ENCODE assay signal across 12 cellular contexts in the genomic region with DNA sequence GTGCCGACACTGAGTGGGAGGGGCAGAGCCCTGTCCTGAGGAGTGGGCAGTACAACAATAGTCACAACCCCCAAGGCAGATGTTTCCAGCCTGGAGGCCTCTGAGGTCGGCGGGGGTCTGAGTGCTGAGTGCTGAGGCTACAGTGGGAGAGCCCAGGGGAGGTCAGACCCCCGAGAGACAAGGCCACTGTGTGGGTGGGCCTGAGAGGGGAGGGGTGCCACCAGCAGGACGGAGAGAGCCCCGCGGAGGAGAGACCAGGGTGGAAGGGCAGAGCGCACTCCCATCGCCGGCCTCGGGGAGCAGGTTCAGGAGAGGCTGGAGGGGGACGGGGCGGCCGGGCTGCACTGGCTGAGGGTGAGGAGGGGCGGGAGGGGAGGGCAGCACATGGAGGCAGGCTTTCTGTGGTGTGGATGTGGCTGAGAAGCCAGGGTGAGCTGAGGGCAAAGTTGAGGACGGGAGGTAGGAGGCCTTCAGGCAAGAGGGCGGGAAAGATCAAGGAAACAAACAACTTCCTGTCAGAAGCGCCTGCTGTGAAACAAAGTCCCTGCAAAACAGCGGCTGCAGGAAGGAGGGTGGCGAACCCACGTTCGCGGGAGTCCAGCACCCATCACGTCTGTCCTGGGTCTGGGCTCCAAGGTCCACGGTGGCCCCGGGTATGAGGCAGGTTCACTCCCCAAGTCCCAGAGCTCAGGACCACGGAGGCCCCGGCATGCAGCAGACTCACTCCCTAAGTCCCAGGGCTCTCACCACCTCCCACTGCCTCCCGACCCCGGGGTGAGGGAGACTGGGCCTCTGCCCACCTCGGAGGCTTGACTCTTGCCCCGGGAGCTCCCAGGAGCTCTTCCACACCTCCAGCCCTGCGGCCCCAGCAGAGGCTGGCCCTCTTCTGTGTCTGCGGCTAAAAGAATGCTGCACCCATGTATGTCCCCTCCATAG.
DNase-seq lines count a peak whose midpoint lies in the region; ATAC-seq, FAIRE-seq and TF ChIP-seq lines count a peak whose summit lies in the region.
"Had no signal": no experiment of that assay in that cellular context is flagged by ENCODE, and none has a peak within 500 bp of the region (broad histone marks: within the 10 kb centered on the region; RNA-seq: fewer than 3 reads in every experiment).

No MANE protein-coding gene starts in this region.

- no peak overlapping the region for H3K9ac ChIP-seq in kidney (ENCODE audit: low read length in 2 of 2)

- no peak for FAIRE-seq in kidney (lab: Jason Lieb, UNC)
- FAIRE-seq: GM12878 had no signal

- H3K9me3 ChIP-seq in Panc1 (ENCODE audit: control insufficient read depth, insufficient read depth, low read depth, low read length) (no peaks in the 10 kb centered on the region), kidney (ENCODE audit: control insufficient read depth in 1 of 2, low read length in 2 of 2) (no peaks in the 10 kb centered on the region), stomach (no peaks in the 10 kb centered on the region)

- POLR2A ChIA-PET in Panc1 (lab: Charles Lee) = no interaction called here

- H3K4me1 ChIP-seq in Panc1 (ENCODE audit: control insufficient read depth, insufficient read depth, low read length) = no peaks in the 10 kb centered on the region; the same call in none of the 2 replicates
- no peaks in the 10 kb centered on the region for H3K4me1 ChIP-seq in kidney (ENCODE audit: control insufficient read depth in 1 of 2, insufficient read depth in 1 of 2, low read depth in 1 of 2, low read length in 2 of 2)
- peaks cover 6 to 12% (median 10%) of the 10 kb centered on the region in 4 donors for H3K4me1 ChIP-seq in stomach

- in situ Hi-C loops in Panc1 (cut with HindIII; ENCODE audit: low pct_unique_long_range_greater_than_20kb, low sequenced_read_pairs) = no loop called here

- whole genome bisulfite sequencing in stomach, 5 donors = 17 to 28% (median 26%) methylated on average over 32 to 34 of the region's 34 CpGs

- intact Hi-C loops in Panc1 (cut with micrococcal nuclease; ENCODE audit: unreplicated experiment) = no loop called here
- intact Hi-C loops in kidney (cut with DNase I) = no loop called here
- intact Hi-C loops in stomach (cut with DNase I; ENCODE audit: low total_unique reads) = no loop called here

- peak; percentile 61 for DNase-seq in activated effector memory CD4-positive, alpha-beta T cell treated with anti-CD3 and anti-CD28 coated beads, Interleukin-2, amount 50 U/mL, for 16 hours
- DNase-seq in activated effector memory CD4-positive, alpha-beta T cell treated with Interleukin-2 at 50 U/mL for 16 hours = no peak
- no peak for DNase-seq in Panc1 (ENCODE audit: low read depth, low spot score)
- peak; percentile 66 for DNase-seq in kidney
- peak; percentile 24 for DNase-seq in stomach
- no peak for DNase-seq in medulla oblongata (ENCODE audit: extremely low spot score)
- DNase-seq: activated CD4-positive, alpha-beta T cell treated with anti-CD3 and anti-CD28 coated beads, Interleukin-2, amount 50 U/mL, for 4 hours; DMS53; MM.1S had no signal

- TF ChIP-seq EP300 in stomach (IDR thresholded peaks at IDR 0.05) = no peak

- no TSS peak for BruUV-seq in Panc1 (replicated peaks; lab: Mats Ljungman, UMichigan)

- peak; percentile 57 for ATAC-seq in Panc1
- no peak for ATAC-seq in GM21447 (IDR thresholded peaks at IDR 0.05; ENCODE audit: unreplicated experiment)
- ATAC-seq in HG02642 (IDR thresholded peaks at IDR 0.05; ENCODE audit: poor library complexity, unreplicated experiment) = no peak
- ATAC-seq: GM12878 had no signal

- CTCF ChIA-PET in Panc1 (lab: Charles Lee) = no interaction called here

- H3K4me3 ChIP-seq in Panc1 (ENCODE audit: low read depth in 2 of 2, low read length in 2 of 2) (no peak overlapping the region), kidney (ENCODE audit: low read length in 2 of 2) (no peak overlapping the region), stomach (no peak overlapping the region)
- H3K4me3 ChIP-seq: GM12878 had no signal

- no peak for TF ChIP-seq POLR2A in stomach (IDR thresholded peaks at IDR 0.05)

- H3K27ac ChIP-seq in Panc1 (ENCODE audit: low read length) (no peak overlapping the region), kidney (ENCODE audit: low read depth in 2 of 2, low read length in 2 of 2) (no peak overlapping the region), stomach (no peak overlapping the region)

- H3K27me3 ChIP-seq in Panc1 (ENCODE audit: control insufficient read depth, insufficient read depth, low read length) (no peaks in the 10 kb centered on the region), stomach (peaks cover 0 to 68% (median 10%) of the 10 kb centered on the region in 3 donors)

- TF ChIP-seq CTCF in Panc1 (IDR thresholded peaks at IDR 0.05) (no peak), kidney (IDR thresholded peaks at IDR 0.05; ENCODE audit: borderline replicate concordance, extremely low read depth, insufficient read depth) (no peak), stomach (IDR thresholded peaks at IDR 0.05) (no peak)

- H3K36me3 ChIP-seq in Panc1 (ENCODE audit: control insufficient read depth, insufficient read depth, low read length) (no peaks in the 10 kb centered on the region), kidney (ENCODE audit: control insufficient read depth in 1 of 2, insufficient read depth in 2 of 2, low read length in 2 of 2) (no peaks in the 10 kb centered on the region), stomach (peaks cover 0 to 5% (median 0%) of the 10 kb centered on the region in 4 donors)

Comparison
In these comparisons a context has a peak if more than half of its experiments do, and no peak if none do; other contexts are left out.
1. DNase-seq: peak in activated effector memory CD4-positive, alpha-beta T cell treated with anti-CD3 and anti-CD28 coated beads, Interleukin-2, amount 50 U/mL, for 16 hours (single experiment), kidney (single experiment) and stomach (single experiment); none in activated effector memory CD4-positive, alpha-beta T cell treated with Interleukin-2 at 50 U/mL for 16 hours (single experiment), Panc1 (single experiment) and medulla oblongata (single experiment).